Comparison of ENCODE assay signal across 8 cellular contexts in the genomic region with DNA sequence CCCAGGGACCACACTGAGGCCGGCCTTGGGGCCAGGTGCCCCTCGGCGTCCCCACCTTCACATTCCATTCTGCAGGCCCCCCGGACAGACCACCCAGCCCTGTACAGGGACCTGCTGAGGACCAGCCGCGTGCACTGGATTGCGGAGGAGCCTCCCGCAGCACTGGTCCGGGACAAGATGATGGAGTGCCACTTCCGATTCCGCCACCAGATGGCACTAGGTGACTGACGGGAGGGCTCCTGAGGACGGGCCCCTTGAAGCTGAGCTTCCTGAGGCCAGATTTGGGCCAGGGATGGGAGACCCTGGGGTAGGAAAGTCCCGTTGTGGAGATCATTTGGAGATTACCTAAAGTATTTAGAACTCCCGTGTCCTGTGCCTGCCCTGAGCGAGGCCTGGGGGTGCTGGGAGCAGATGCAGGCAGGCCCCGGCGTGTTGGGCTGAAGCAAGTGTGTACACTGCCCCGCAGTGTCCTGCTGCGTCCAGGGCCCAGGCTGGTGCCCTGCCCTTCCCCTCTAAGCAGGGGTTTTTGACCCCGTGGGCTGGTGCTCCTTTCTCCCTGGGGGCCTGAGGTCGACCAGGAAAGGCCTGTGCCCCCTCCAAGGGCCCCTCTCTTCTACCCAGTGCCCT. TPM values are rescaled to one million over a fixed set of nuclear protein-coding genes. Genes with fewer than 3 reads are reported as not detected.
DNase-seq lines count a peak whose midpoint lies in the region; ATAC-seq and TF ChIP-seq lines count a peak whose summit lies in the region.

No MANE protein-coding gene starts in this region.

- no peak overlapping the region for H3K4me3 ChIP-seq in epithelial cell of esophagus (ENCODE audit: low read length)

- peak overlapping the region in 3 of 6 donors; percentile 65 to 96 (median 80) for H3K27ac Mint-ChIP-seq in naive B cell
- peak overlapping the region in 1 of 2 donors; percentile 92 for H3K27ac Mint-ChIP-seq in stimulated activated naive CD8-positive, alpha-beta T cell treated with anti-CD3 and anti-CD28 coated beads, Interleukin-15, amount 100 ng/mL, for 72 hours

- peaks cover 9 to 18% of the 10 kb centered on the region in 2 donors for H3K36me3 Mint-ChIP-seq in naive B cell

- H3K4me3 Mint-ChIP-seq in naive B cell: no peak overlapping the region
- no peak overlapping the region for H3K4me3 Mint-ChIP-seq in stimulated activated naive CD8-positive, alpha-beta T cell treated with anti-CD3 and anti-CD28 coated beads, Interleukin-15, amount 100 ng/mL, for 72 hours

- H3K4me1 Mint-ChIP-seq in naive B cell: peaks cover 0 to 11% (median 10%) of the 10 kb centered on the region in 3 donors
- peaks cover 4% of the 10 kb centered on the region for H3K4me1 Mint-ChIP-seq in stimulated activated naive CD8-positive, alpha-beta T cell treated with anti-CD3 and anti-CD28 coated beads, Interleukin-15, amount 100 ng/mL, for 72 hours

- no peaks in the 10 kb centered on the region for H3K9me3 Mint-ChIP-seq in naive B cell
- H3K9me3 Mint-ChIP-seq in stimulated activated naive CD8-positive, alpha-beta T cell treated with anti-CD3 and anti-CD28 coated beads, Interleukin-15, amount 100 ng/mL, for 72 hours: no peaks in the 10 kb centered on the region

- TF ChIP-seq CTCF in epithelial cell of esophagus (IDR thresholded peaks at IDR 0.05; ENCODE audit: insufficient read depth, low read depth, low read length, missing control alignments): peak; percentile 84

- DNase-seq in NCI-H748 (lab: John Stamatoyannopoulos, UW; ENCODE audit: unreplicated experiment): peak; percentile 45
- DNase-seq in NCI-H748 treated with DMSO at 0.1 percent for 48 hours (lab: John Stamatoyannopoulos, UW): no peak
- peak; percentile 24 for DNase-seq in NCI-H2227 treated with DMSO at 0.1 percent for 48 hours (lab: John Stamatoyannopoulos, UW)
- peak; percentile 32 for DNase-seq in activated CD8-positive, alpha-beta memory T cell treated with anti-CD3 and anti-CD28 coated beads, Interleukin-2, amount 50 U/mL, for 24 hours (ENCODE audit: extremely low read depth)
- DNase-seq in epithelial cell of esophagus (ENCODE audit: low read depth): peak; percentile 68
- DNase-seq in naive B cell: peak; percentile 58
- peak; percentile 51 to 58 for DNase-seq in stimulated activated naive CD8-positive, alpha-beta T cell treated with anti-CD3 and anti-CD28 coated beads, Interleukin-15, amount 100 ng/mL, for 72 hours

- ATAC-seq in naive B cell (ENCODE audit: low read depth in 2 of 2) (peak; percentile 63 to 67), HG03045 (IDR thresholded peaks at IDR 0.05; ENCODE audit: unreplicated experiment) (no peak)
- ATAC-seq in stimulated activated naive CD8-positive, alpha-beta T cell treated with anti-CD3 and anti-CD28 coated beads, Interleukin-15, amount 100 ng/mL, for 72 hours: peak; percentile 58

- no peaks in the 10 kb centered on the region for H3K27me3 Mint-ChIP-seq in naive B cell
- H3K27me3 Mint-ChIP-seq in stimulated activated naive CD8-positive, alpha-beta T cell treated with anti-CD3 and anti-CD28 coated beads, Interleukin-15, amount 100 ng/mL, for 72 hours: no peaks in the 10 kb centered on the region

RNA-seq across cellular contexts. Expression of a gene that starts 20.0 kb away (rescaled TPM):
- 10 to 100 TPM; 11.1 to 24.6 (median 17.4) TPM for polyA plus RNA-seq in naive B cell (ENCODE audit: low read depth in 6 of 6)

RNA-seq across cellular contexts. Expression of a gene that starts 58.8 kb away (rescaled TPM):
- polyA plus RNA-seq in naive B cell (ENCODE audit: low read depth in 6 of 6): under 1 TPM in 2 of 6 donors, not detected in 4; 0.10 to 0.11 TPM
